8 cellular contexts compared by ENCODE assay signal in genomic region chr11:2899080-2899783, GRCh38. TPM values are rescaled to one million over a fixed set of nuclear protein-coding genes. Genes with fewer than 3 reads are reported as not detected.
DNase-seq lines count a peak whose midpoint lies in the region; ATAC-seq and TF ChIP-seq lines count a peak whose summit lies in the region.

No MANE protein-coding gene starts in this region.

- DNase-seq in activated CD4-positive, alpha-beta T cell treated with anti-CD3 and anti-CD28 coated beads for 36 hours, result no peak
- no peak for DNase-seq in activated CD4-positive, alpha-beta T cell treated with anti-CD3 and anti-CD28 coated beads, Interleukin-2, amount 50 U/mL, for 4 hours
- DNase-seq in activated CD8-positive, alpha-beta T cell treated with anti-CD3 and anti-CD28 coated beads, Interleukin-2, amount 10 ng/mL, durations not matched to agents 7 days and 5 days, result no peak
- DNase-seq in kidney tubule cell (ENCODE audit: low spot score) (peak; percentile 39), tibial artery (peak in 1 of 2 donors; percentile 51), GM10266 (ENCODE audit: extremely low spot score) (no peak), putamen (ENCODE audit: low spot score) (no peak)

- H3K4me1 ChIP-seq in tibial artery, result peaks cover 0 to 41% (median 25%) of the 10 kb centered on the region in 4 donors

- H3K27me3 Mint-ChIP-seq in activated CD4-positive, alpha-beta T cell treated with anti-CD3 and anti-CD28 coated beads for 36 hours, result no peaks in the 10 kb centered on the region
- no peaks in the 10 kb centered on the region for H3K27me3 Mint-ChIP-seq in activated CD8-positive, alpha-beta T cell treated with anti-CD3 and anti-CD28 coated beads, Interleukin-2, amount 10 ng/mL, durations not matched to agents 7 days and 5 days (ENCODE audit: low read depth)

- no peaks in the 10 kb centered on the region for H3K9me3 ChIP-seq in tibial artery

- H3K4me1 Mint-ChIP-seq in activated CD4-positive, alpha-beta T cell treated with anti-CD3 and anti-CD28 coated beads for 36 hours, result peaks cover 33% of the 10 kb centered on the region
- peaks cover 54% of the 10 kb centered on the region for H3K4me1 Mint-ChIP-seq in activated CD8-positive, alpha-beta T cell treated with anti-CD3 and anti-CD28 coated beads, Interleukin-2, amount 10 ng/mL, durations not matched to agents 7 days and 5 days (ENCODE audit: low read depth)

- CTCF ChIA-PET in activated CD4-positive, alpha-beta T cell treated with anti-CD3 and anti-CD28 coated beads for 36 hours (lab: Charles Lee), result interaction anchor here (1.3 kb wide), 1 partner anchor 11 kb away, joined by 4 read pairs; no protein-coding TSS in a partner anchor
- CTCF ChIA-PET in activated CD8-positive, alpha-beta T cell treated with anti-CD3 and anti-CD28 coated beads, Interleukin-2, amount 10 ng/mL, durations not matched to agents 7 days and 5 days (lab: Charles Lee), result interaction anchor here (0.9 to 1.8 kb wide), 7 partner anchors 12 to 499 kb away, joined by 3 to 11 read pairs (median 3); partner anchors contain the start of genes PHLDA2 and TSSC4

- no peak overlapping the region for H3K4me3 ChIP-seq in tibial artery

- intact Hi-C loops in activated CD4-positive, alpha-beta T cell treated with anti-CD3 and anti-CD28 coated beads for 36 hours (cut with DNase I, micrococcal nuclease), result no loop called here
- intact Hi-C loops in tibial artery (cut with DNase I; ENCODE audit: low total_unique reads), result loop anchor here (10.0 kb wide), 2 partner anchors 474 to 594 kb away; partner anchors contain the start of genes C11orf21 and TSPAN32

- H3K27ac Mint-ChIP-seq in activated CD4-positive, alpha-beta T cell treated with anti-CD3 and anti-CD28 coated beads for 36 hours, result peak overlapping the region; percentile 92
- H3K27ac Mint-ChIP-seq in activated CD8-positive, alpha-beta T cell treated with anti-CD3 and anti-CD28 coated beads, Interleukin-2, amount 10 ng/mL, durations not matched to agents 7 days and 5 days, result peak overlapping the region; percentile 98

- POLR2A ChIA-PET in activated CD4-positive, alpha-beta T cell treated with anti-CD3 and anti-CD28 coated beads for 36 hours (lab: Charles Lee), result no interaction called here
- POLR2A ChIA-PET in activated CD8-positive, alpha-beta T cell treated with anti-CD3 and anti-CD28 coated beads, Interleukin-2, amount 10 ng/mL, durations not matched to agents 7 days and 5 days (lab: Charles Lee), result interaction anchor here (0.7 to 0.8 kb wide), 2 partner anchors 365 to 521 kb away, joined by 3 read pairs; no protein-coding TSS in a partner anchor

- H3K9me3 Mint-ChIP-seq in activated CD4-positive, alpha-beta T cell treated with anti-CD3 and anti-CD28 coated beads for 36 hours (ENCODE audit: low read depth), result no peaks in the 10 kb centered on the region
- H3K9me3 Mint-ChIP-seq in activated CD8-positive, alpha-beta T cell treated with anti-CD3 and anti-CD28 coated beads, Interleukin-2, amount 10 ng/mL, durations not matched to agents 7 days and 5 days (ENCODE audit: insufficient read depth), result no peaks in the 10 kb centered on the region

- no peaks in the 10 kb centered on the region for H3K27me3 ChIP-seq in tibial artery

- no peak overlapping the region for H3K4me3 Mint-ChIP-seq in activated CD4-positive, alpha-beta T cell treated with anti-CD3 and anti-CD28 coated beads for 36 hours
- no peak overlapping the region for H3K4me3 Mint-ChIP-seq in activated CD8-positive, alpha-beta T cell treated with anti-CD3 and anti-CD28 coated beads, Interleukin-2, amount 10 ng/mL, durations not matched to agents 7 days and 5 days

- TF ChIP-seq CTCF in tibial artery (IDR thresholded peaks at IDR 0.05), result no peak
- TF ChIP-seq CTCF in GM10266 (IDR thresholded peaks at IDR 0.05; ENCODE audit: control insufficient read depth, insufficient read depth, low read depth, missing control alignments), result no peak

- no peaks in the 10 kb centered on the region for H3K36me3 ChIP-seq in tibial artery

- no peaks in the 10 kb centered on the region for H3K36me3 Mint-ChIP-seq in activated CD4-positive, alpha-beta T cell treated with anti-CD3 and anti-CD28 coated beads for 36 hours (ENCODE audit: low read depth)
- H3K36me3 Mint-ChIP-seq in activated CD8-positive, alpha-beta T cell treated with anti-CD3 and anti-CD28 coated beads, Interleukin-2, amount 10 ng/mL, durations not matched to agents 7 days and 5 days (ENCODE audit: low read depth), result no peaks in the 10 kb centered on the region

- no peak for ATAC-seq in activated CD4-positive, alpha-beta T cell treated with anti-CD3 and anti-CD28 coated beads for 36 hours
- no peak for ATAC-seq in activated CD8-positive, alpha-beta T cell treated with anti-CD3 and anti-CD28 coated beads, Interleukin-2, amount 10 ng/mL, durations not matched to agents 7 days and 5 days
- ATAC-seq in HG03139 (IDR thresholded peaks at IDR 0.05; ENCODE audit: unreplicated experiment), result no peak

- H3K27ac ChIP-seq in tibial artery, result peak overlapping the region; percentile 28 to 43

RNA-seq across cellular contexts. Expression of gene CDKN1C, which starts 13.7 kb away (rescaled TPM):
- under 1 TPM; 0.21 to 0.53 TPM for total RNA-seq in activated CD4-positive, alpha-beta T cell treated with anti-CD3 and anti-CD28 coated beads for 36 hours
- total RNA-seq in activated CD8-positive, alpha-beta T cell treated with anti-CD3 and anti-CD28 coated beads, Interleukin-2, amount 10 ng/mL, durations not matched to agents 7 days and 5 days, result under 1 TPM; 0.21 to 0.32 TPM

RNA-seq across cellular contexts. Expression of gene PHLDA2, which starts 30.0 kb away (rescaled TPM):
- 1 to 10 TPM; 3.1 to 3.7 TPM for total RNA-seq in activated CD4-positive, alpha-beta T cell treated with anti-CD3 and anti-CD28 coated beads for 36 hours
- total RNA-seq in activated CD8-positive, alpha-beta T cell treated with anti-CD3 and anti-CD28 coated beads, Interleukin-2, amount 10 ng/mL, durations not matched to agents 7 days and 5 days, result 1 to 10 TPM; 1.3 to 2.6 TPM
